15 cellular contexts compared by ENCODE assay signal in genomic region chr7:30817060-30817770, GRCh38. TPM values are rescaled to one million over a fixed set of nuclear protein-coding genes. Genes with fewer than 3 reads are reported as not detected.
DNase-seq lines count a peak whose midpoint lies in the region; ATAC-seq and TF ChIP-seq lines count a peak whose summit lies in the region.
"Had no signal": no experiment of that assay in that cellular context is flagged by ENCODE, and none has a peak within 500 bp of the region (broad histone marks: within the 10 kb centered on the region; RNA-seq: fewer than 3 reads in every experiment).

No MANE protein-coding gene starts in this region.

- H3K9me3 Mint-ChIP-seq in Calu3 (ENCODE audit: low read depth, unreplicated experiment) = no peaks in the 10 kb centered on the region
- H3K9me3 Mint-ChIP-seq: activated CD4-positive, alpha-beta T cell treated with anti-CD3 and anti-CD28 coated beads, Interleukin-2, amount 10 ng/mL, durations not matched to agents 7 days and 5 days; stimulated activated naive CD8-positive, alpha-beta T cell treated with anti-CD3 and anti-CD28 coated beads, Interleukin-15, Interleukin-2, amounts not matched to agents 100 ng/mL and 50 ng/mL, for 24 hours; T-cell had no signal

- H3K4me1 Mint-ChIP-seq in Calu3 (ENCODE audit: low read depth, unreplicated experiment) = no peaks in the 10 kb centered on the region

- H3K9me3 ChIP-seq in muscle layer of colon (ENCODE audit: low read length) (no peaks in the 10 kb centered on the region), upper lobe of right lung (no peaks in the 10 kb centered on the region)

- CTCF ChIA-PET in Calu3 (lab: Charles Lee) = interaction anchor here (0.7 to 1.2 kb wide), 2 partner anchors 27 to 306 kb away, joined by 5 to 6 read pairs; no protein-coding TSS in a partner anchor

- H3K27me3 Mint-ChIP-seq in Calu3 (ENCODE audit: unreplicated experiment) = no peaks in the 10 kb centered on the region
- H3K27me3 Mint-ChIP-seq: stimulated activated naive CD8-positive, alpha-beta T cell treated with anti-CD3 and anti-CD28 coated beads, Interleukin-15, Interleukin-2, amounts not matched to agents 100 ng/mL and 50 ng/mL, for 24 hours; T-cell had no signal

- H3K4me3 ChIP-seq in epithelial cell of esophagus (ENCODE audit: low read length) (no peak overlapping the region), muscle layer of colon (ENCODE audit: low read depth in 1 of 2, low read length in 2 of 2) (peak overlapping the region in 1 of 2 donors; percentile 16), upper lobe of right lung (no peak overlapping the region)

- H3K27me3 ChIP-seq in muscle layer of colon (ENCODE audit: control insufficient read depth in 1 of 2, insufficient read depth in 2 of 2, low read length in 2 of 2) (no peaks in the 10 kb centered on the region), upper lobe of right lung (no peaks in the 10 kb centered on the region)

- peak overlapping the region; percentile 74 for H3K27ac ChIP-seq in muscle layer of colon (ENCODE audit: low read depth, low read length)
- H3K27ac ChIP-seq in upper lobe of right lung = peak overlapping the region; percentile 43
- H3K27ac ChIP-seq: 22Rv1 had no signal

- no peak overlapping the region for H3K9ac ChIP-seq in muscle layer of colon (ENCODE audit: low read length)

- ATAC-seq in upper lobe of right lung (peak; percentile 17), HG02884 (IDR thresholded peaks at IDR 0.05; ENCODE audit: unreplicated experiment) (no peak)
- ATAC-seq: T-cell had no signal

- TF ChIP-seq CTCF in epithelial cell of esophagus (IDR thresholded peaks at IDR 0.05; ENCODE audit: insufficient read depth, low read depth, low read length, missing control alignments) (no peak), upper lobe of right lung (IDR thresholded peaks at IDR 0.05) (no peak), Calu3 (IDR thresholded peaks at IDR 0.05; ENCODE audit: unreplicated experiment) (no peak)

- H3K4me1 ChIP-seq in muscle layer of colon (ENCODE audit: insufficient read depth, low read length) = peaks cover 53% of the 10 kb centered on the region
- peaks cover 27% of the 10 kb centered on the region for H3K4me1 ChIP-seq in upper lobe of right lung

- BruUV-seq in Calu3 (replicated peaks; lab: Mats Ljungman, UMichigan) = no TSS peak

- DNase-seq in DMS53 (lab: John Stamatoyannopoulos, UW) (peak; percentile 25), DMS53 treated with DMSO at 0.1 percent for 48 hours (lab: John Stamatoyannopoulos, UW; ENCODE audit: unreplicated experiment) (no peak), epithelial cell of esophagus (ENCODE audit: low read depth) (peak; percentile 61), upper lobe of right lung (no peak), Calu3 (no peak), NCI-H748 treated with DMSO at 0.1 percent for 48 hours (lab: John Stamatoyannopoulos, UW) (no peak)
- DNase-seq: activated CD4-positive, alpha-beta T cell treated with anti-CD3 and anti-CD28 coated beads, Interleukin-2, amount 10 ng/mL, durations not matched to agents 7 days and 5 days; activated effector memory CD4-positive, alpha-beta T cell treated with Interleukin-2 at 50 U/mL for 16 hours; NCI-H1930; stimulated activated CD4-positive, alpha-beta T cell treated with anti-CD3 and anti-CD28 coated beads, Interleukin-4, amount 100 ng/mL, for 4 hours; T-cell had no signal

- H3K36me3 ChIP-seq in muscle layer of colon (ENCODE audit: insufficient read depth, low read length) (no peaks in the 10 kb centered on the region), upper lobe of right lung (no peaks in the 10 kb centered on the region)

- H3K36me3 Mint-ChIP-seq in Calu3 (ENCODE audit: insufficient read depth, unreplicated experiment) = no peaks in the 10 kb centered on the region
- H3K36me3 Mint-ChIP-seq: T-cell had no signal

- H3K27ac Mint-ChIP-seq in Calu3 (ENCODE audit: unreplicated experiment) = no peak overlapping the region
- H3K27ac Mint-ChIP-seq: activated CD4-positive, alpha-beta T cell treated with anti-CD3 and anti-CD28 coated beads, Interleukin-2, amount 10 ng/mL, durations not matched to agents 7 days and 5 days; stimulated activated naive CD8-positive, alpha-beta T cell treated with anti-CD3 and anti-CD28 coated beads, Interleukin-15, Interleukin-2, amounts not matched to agents 100 ng/mL and 50 ng/mL, for 24 hours; T-cell had no signal

- no peak overlapping the region for H3K4me3 Mint-ChIP-seq in Calu3 (ENCODE audit: low read depth, unreplicated experiment)
- H3K4me3 Mint-ChIP-seq: activated CD4-positive, alpha-beta T cell treated with anti-CD3 and anti-CD28 coated beads, Interleukin-2, amount 10 ng/mL, durations not matched to agents 7 days and 5 days; stimulated activated naive CD8-positive, alpha-beta T cell treated with anti-CD3 and anti-CD28 coated beads, Interleukin-15, Interleukin-2, amounts not matched to agents 100 ng/mL and 50 ng/mL, for 24 hours; T-cell had no signal

- intact Hi-C loops in upper lobe of right lung (cut with DNase I) (no loop called here), Calu3 (cut with micrococcal nuclease; ENCODE audit: unreplicated experiment) (no loop called here)

RNA-seq across cellular contexts. Expression of gene MINDY4, which starts 46.0 kb away (rescaled TPM):
- total RNA-seq in upper lobe of right lung (20.1 TPM), Calu3 (2022) (12.4 and 14.0 TPM in 2 replicates)

Comparison
In these comparisons a context has a peak if more than half of its experiments do, and no peak if none do; other contexts are left out.
1. DNase-seq: peak in DMS53 (single experiment) and epithelial cell of esophagus (single experiment); none in DMS53 treated with DMSO at 0.1 percent for 48 hours (single experiment), upper lobe of right lung (single experiment), Calu3 (single experiment) and NCI-H748 treated with DMSO at 0.1 percent for 48 hours (single experiment).